Comparison of ENCODE assay signal across 19 cellular contexts in genomic region chr3:64467255-64467944, GRCh38.
DNase-seq lines count a peak whose midpoint lies in the region; ATAC-seq and TF ChIP-seq lines count a peak whose summit lies in the region.
"Had no signal": no experiment of that assay in that cellular context is flagged by ENCODE, and none has a peak within 500 bp of the region (broad histone marks: within the 10 kb centered on the region; RNA-seq: fewer than 3 reads in every experiment).

No MANE protein-coding gene starts in this region.

- no peaks in the 10 kb centered on the region; the same call in 1 of the 2 replicates for H4K20me1 ChIP-seq in IMR-90 (ENCODE audit: insufficient read depth, low read length)

- no peak for TF ChIP-seq POLR2A in IMR-90 (IDR thresholded peaks at IDR 0.05; ENCODE audit: low read depth, low read length)

- TF ChIP-seq CTCF in heart right ventricle (IDR thresholded peaks at IDR 0.05) (no peak), IMR-90 (conservative IDR thresholded peaks at IDR 0.05; ENCODE audit: low read depth, low read length) (no peak), upper lobe of right lung (IDR thresholded peaks at IDR 0.05) (no peak)

- H4K8ac ChIP-seq in IMR-90 (ENCODE audit: low read depth in 2 of 2, low read length in 2 of 2) (no peak overlapping the region), mesenchymal stem cell (ENCODE audit: low read length) (no peak overlapping the region)

- ATAC-seq in heart right ventricle (peak in 7 of 8 donors; percentile 39 to 75 (median 63)), left ventricle myocardium superior (no peak), IMR-90 (ENCODE audit: low read depth) (no peak), upper lobe of right lung (peak; percentile 42)
- ATAC-seq: A549 had no signal

- WGBS in heart right ventricle, 2 donors, result 65 to 74% methylated on average over 5 of the region's 5 CpGs
- 80% methylated on average over 1 of the region's 5 CpGs; no CpG with 5 or more reads in 1 of the 2 experiments for WGBS in IMR-90 (ENCODE audit: extremely low coverage in 2 of 2, insufficient read length in 1 of 2), 2 experiments
- WGBS in mesenchymal stem cell, result 81% methylated on average over 4 of the region's 5 CpGs

- no peak overlapping the region for H2BK15ac ChIP-seq in IMR-90 (ENCODE audit: low read depth, low read length)
- H2BK15ac ChIP-seq in mesenchymal stem cell (ENCODE audit: low read depth, poor library complexity, severe bottlenecking), result no peak overlapping the region

- no peak overlapping the region; the same call in 1 of the 2 replicates for H2BK20ac ChIP-seq in IMR-90 (ENCODE audit: low read depth, low read length)

- peaks cover 0 to 4% (median 0%) of the 10 kb centered on the region in 7 donors for H3K27me3 ChIP-seq in heart right ventricle
- H3K27me3 ChIP-seq in IMR-90 (ENCODE audit: control insufficient read depth, insufficient read depth, low read length), result no peaks in the 10 kb centered on the region
- peaks cover 0 to 12% of the 10 kb centered on the region in 2 experiments for H3K27me3 ChIP-seq in mesenchymal stem cell (ENCODE audit: control insufficient read depth in 1 of 2, insufficient read depth in 1 of 2, low read length in 2 of 2)
- no peaks in the 10 kb centered on the region for H3K27me3 ChIP-seq in upper lobe of right lung
- H3K27me3 ChIP-seq: MG63 had no signal

- no peak overlapping the region for H3K4me3 ChIP-seq in heart right ventricle
- H3K4me3 ChIP-seq in IMR-90 (ENCODE audit: insufficient read depth, low read depth, low read length), result no peak overlapping the region
- H3K4me3 ChIP-seq in mesenchymal stem cell (ENCODE audit: insufficient read depth in 1 of 2, low read depth in 1 of 2, low read length in 2 of 2), result no peak overlapping the region
- no peak overlapping the region for H3K4me3 ChIP-seq in upper lobe of right lung
- H3K4me3 ChIP-seq: A549, MG63 had no signal

- dilution Hi-C loops in IMR-90 (cut with HindIII; ENCODE audit: low sequenced_read_pairs, unreplicated experiment), result loop anchor here (25.0 kb wide), 1 partner anchor 430 kb away; no protein-coding TSS in a partner anchor

- H3K14ac ChIP-seq in IMR-90 (replicated peaks; ENCODE audit: low read depth, low read length) (no peak overlapping the region), mesenchymal stem cell (ENCODE audit: low read length in 2 of 2) (no peak overlapping the region)

- no TSS peak for BruUV-seq in IMR-90 (replicated peaks; lab: Mats Ljungman, UMichigan)

- H3K79me1 ChIP-seq in IMR-90 (ENCODE audit: low read depth in 1 of 2, low read length in 2 of 2), result peaks cover 0 to 6% of the 10 kb centered on the region in 2 experiments; a peak in 1 of 4 replicates
- H3K79me1 ChIP-seq in mesenchymal stem cell (replicated peaks; ENCODE audit: low read length, poor library complexity, severe bottlenecking), result no peaks in the 10 kb centered on the region

- no peak overlapping the region for H4K5ac ChIP-seq in IMR-90 (ENCODE audit: low read depth, low read length)

- H2AFZ ChIP-seq in IMR-90 (replicated peaks; ENCODE audit: low read length, poor library complexity) (peak overlapping the region; percentile 15), mesenchymal stem cell (ENCODE audit: low read depth, low read length) (no peak overlapping the region)

- POLR2A ChIA-PET in IMR-90 (lab: Charles Lee; ENCODE audit: unreplicated experiment), result no interaction called here

- CTCF ChIA-PET in IMR-90 (lab: Yijun Ruan, JAX), result no interaction called here

- H3K4me1 ChIP-seq in heart right ventricle, result peaks cover 0 to 11% (median 2%) of the 10 kb centered on the region in 9 donors
- peaks cover 8% of the 10 kb centered on the region for H3K4me1 ChIP-seq in IMR-90 (ENCODE audit: control insufficient read depth, insufficient read depth, low read length)
- peaks cover 2% of the 10 kb centered on the region for H3K4me1 ChIP-seq in mesenchymal stem cell (ENCODE audit: control insufficient read depth, insufficient read depth, low read depth, low read length)
- H3K4me1 ChIP-seq in upper lobe of right lung, result no peaks in the 10 kb centered on the region
- H3K4me1 ChIP-seq: A549 had no signal

- H3K9ac ChIP-seq in IMR-90 (ENCODE audit: low read depth, low read length) (no peak overlapping the region), mesenchymal stem cell (ENCODE audit: low read length) (no peak overlapping the region)

- no peak overlapping the region for H3K56ac ChIP-seq in IMR-90 (ENCODE audit: extremely low read depth, insufficient read depth, low read length)

- H2BK5ac ChIP-seq in IMR-90 (ENCODE audit: low read depth, low read length, poor library complexity, severe bottlenecking), result no peak overlapping the region
- no peak overlapping the region for H2BK5ac ChIP-seq in mesenchymal stem cell (ENCODE audit: low read depth, low read length, poor library complexity, severe bottlenecking)

- peak overlapping the region in 1 of 2 experiments; percentile 69 for H2BK12ac ChIP-seq in mesenchymal stem cell (ENCODE audit: low read length in 2 of 2)

- no peak overlapping the region for H3K23ac ChIP-seq in IMR-90 (ENCODE audit: low read depth, low read length)
- H3K23ac ChIP-seq in mesenchymal stem cell (ENCODE audit: low read length in 2 of 2), result no peak overlapping the region

- H3K9me3 ChIP-seq in heart right ventricle, result no peaks in the 10 kb centered on the region
- H3K9me3 ChIP-seq in IMR-90 (ENCODE audit: control insufficient read depth, insufficient read depth, low read length), result no peaks in the 10 kb centered on the region
- H3K9me3 ChIP-seq in mesenchymal stem cell (ENCODE audit: control insufficient read depth, low read length), result no peaks in the 10 kb centered on the region
- H3K9me3 ChIP-seq in upper lobe of right lung, result no peaks in the 10 kb centered on the region
- H3K9me3 ChIP-seq: A549, MG63 had no signal

- H2AK5ac ChIP-seq in IMR-90 (ENCODE audit: low read depth, low read length), result no peak overlapping the region
- H2AK5ac ChIP-seq in mesenchymal stem cell (ENCODE audit: low read length, severe bottlenecking), result peak overlapping the region; percentile 41

- H4K91ac ChIP-seq in IMR-90 (ENCODE audit: insufficient read depth, low read depth, low read length) (no peak overlapping the region), mesenchymal stem cell (ENCODE audit: low read length) (no peak overlapping the region)

- H2AK9ac ChIP-seq in IMR-90 (replicated peaks; ENCODE audit: low read depth, low read length, poor library complexity), result no peak overlapping the region

- in situ Hi-C loops in IMR-90 (cut with MboI; ENCODE audit: low sequenced_read_pairs), result no loop called here

- H3K27ac ChIP-seq in heart right ventricle (no peak overlapping the region), IMR-90 (ENCODE audit: insufficient read depth, low read length) (no peak overlapping the region), mesenchymal stem cell (ENCODE audit: low read length, poor library complexity, severe bottlenecking) (no peak overlapping the region), upper lobe of right lung (no peak overlapping the region)
- H3K27ac ChIP-seq: A549 had no signal

- no peak overlapping the region for H2BK120ac ChIP-seq in IMR-90 (ENCODE audit: low read depth, low read length)
- no peak overlapping the region for H2BK120ac ChIP-seq in mesenchymal stem cell (ENCODE audit: low read depth, low read length)

- peaks cover 10% of the 10 kb centered on the region for H3K9me1 ChIP-seq in IMR-90 (ENCODE audit: insufficient read depth, low read length)

- DNase-seq in heart right ventricle (no peak), left ventricle myocardium superior (no peak), IMR-90 (no peak), mesenchymal stem cell (no peak), upper lobe of right lung (no peak), HK-2 (ENCODE audit: unreplicated experiment) (no peak), OCI-M1 (lab: John Stamatoyannopoulos, UW) (no peak)
- DNase-seq: Calu3; CD4-positive, alpha-beta T cell; DMS53; HFFc6; Karpas-422; MG63; NCI-H1092 treated with DMSO at 0.1 percent for 48 hours; NCI-H1694 treated with DMSO at 0.1 percent for 48 hours; NCI-H226; NCI-H526 treated with DMSO at 0.1 percent for 48 hours; SIG-M5 had no signal

- intact Hi-C loops in heart right ventricle (cut with DNase I) (no loop called here), left ventricle myocardium superior (cut with micrococcal nuclease) (no loop called here), IMR-90 (cut with micrococcal nuclease) (no loop called here), upper lobe of right lung (cut with DNase I) (no loop called here)

- TF ChIP-seq RAD21 in IMR-90 (IDR thresholded peaks at IDR 0.05; ENCODE audit: low read length), result no peak

- H3K4ac ChIP-seq in IMR-90 (ENCODE audit: low read depth, low read length), result 0 out of 2 replicates have a peak overlapping the region, but pooled peaks have one; percentile 8
- H3K4ac ChIP-seq in mesenchymal stem cell (ENCODE audit: low read depth in 1 of 2, low read length in 2 of 2), result no peak overlapping the region

- H3K4me2 ChIP-seq in IMR-90 (ENCODE audit: low read depth, low read length) (no peak overlapping the region), mesenchymal stem cell (ENCODE audit: low read length, poor library complexity, severe bottlenecking) (no peak overlapping the region)
- H3K4me2 ChIP-seq: A549 had no signal

- H3K36me3 ChIP-seq in heart right ventricle, result no peaks in the 10 kb centered on the region
- H3K36me3 ChIP-seq in IMR-90 (ENCODE audit: control insufficient read depth, insufficient read depth, low read length), result no peaks in the 10 kb centered on the region
- H3K36me3 ChIP-seq in mesenchymal stem cell (ENCODE audit: control insufficient read depth in 1 of 2, insufficient read depth in 2 of 2, low read depth in 1 of 2, low read length in 2 of 2), result no peaks in the 10 kb centered on the region
- no peaks in the 10 kb centered on the region for H3K36me3 ChIP-seq in upper lobe of right lung
- H3K36me3 ChIP-seq: MG63 had no signal

- H3K18ac ChIP-seq in IMR-90 (ENCODE audit: low read depth, low read length) (no peak overlapping the region), mesenchymal stem cell (ENCODE audit: low read depth in 1 of 2, low read length in 2 of 2) (peak overlapping the region in 1 of 2 experiments; percentile 9)

TF ChIP-seq in IMR-90, 13 proteins besides CTCF, POLR2A, EP300 and RAD21:
- TF ChIP-seq ELK1 (IDR thresholded peaks at IDR 0.05; ENCODE audit: borderline replicate concordance, low read depth, low read length), result no peak

Comparison
In these comparisons a context has a peak if more than half of its experiments do, and no peak if none do; other contexts are left out.
1. ATAC-seq: peak in heart right ventricle (7 of 8) and upper lobe of right lung (single experiment); none in left ventricle myocardium superior (single experiment) and IMR-90 (single experiment).